Comparison of ENCODE assay signal across 8 cellular contexts in the genomic region with DNA sequence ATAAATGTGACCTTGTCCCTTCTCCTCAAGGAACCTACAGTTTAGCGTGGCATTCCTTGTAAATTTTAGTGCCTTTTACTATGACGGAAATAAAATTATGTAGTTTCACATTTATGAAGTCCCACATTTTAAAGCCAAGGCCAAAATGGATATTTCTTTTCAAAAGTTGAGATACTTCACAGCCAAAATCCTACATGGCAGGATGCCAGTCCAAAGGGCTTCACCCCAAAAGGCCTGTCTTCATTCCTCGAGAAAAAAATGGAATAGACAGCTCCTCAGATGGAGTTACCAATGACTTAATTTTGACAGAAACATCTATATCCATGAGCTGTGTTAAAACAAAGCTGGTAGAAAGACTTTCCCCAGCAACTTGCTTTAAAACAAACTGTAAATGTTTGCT.
"Had no signal": no experiment of that assay in that cellular context is flagged by ENCODE, and none has a peak within 500 bp of the region (broad histone marks: within the 10 kb centered on the region; RNA-seq: fewer than 3 reads in every experiment).

No MANE protein-coding gene starts in this region.

- H3K27ac ChIP-seq: GM23248 had no signal

- DNase-seq: GM23248, GOT3, H7, H9, HCEC 1CT, HFFc6 had no signal

- H3K4me3 ChIP-seq: GM23248, GM23338, HAP-1 had no signal

- H3K9me3 ChIP-seq: HAP-1 had no signal

- H3K4me2 ChIP-seq: GM23338 had no signal

- H2AFZ ChIP-seq: GM23248, GM23338 had no signal

- H3K9ac ChIP-seq: GM23248 had no signal

- H3K4me1 ChIP-seq: HAP-1 had no signal

- H3K36me3 ChIP-seq: HAP-1 had no signal
